29 cellular contexts compared by ENCODE assay signal in genomic region chr21:35444391-35444790, GRCh38.
"Had no signal": no experiment of that assay in that cellular context is flagged by ENCODE, and none has a peak within 500 bp of the region (broad histone marks: within the 10 kb centered on the region; RNA-seq: fewer than 3 reads in every experiment).

No MANE protein-coding gene starts in this region.

- H3K36me3 ChIP-seq: stomach, suprapubic skin, thoracic aorta, thyroid gland, tibial artery, tibial nerve, transverse colon, upper lobe of left lung, upper lobe of right lung, uterus, vagina had no signal

- H3K27ac ChIP-seq: stomach, suprapubic skin, testis, thoracic aorta, thyroid gland, tibial artery, tibial nerve, transverse colon, upper lobe of left lung, upper lobe of right lung, uterus, vagina had no signal

- ATAC-seq: stimulated activated memory B cell treated with anti-CD40 and anti-IgM and Interleukin-4, amounts not matched to agents 10 μg/mL and 1 μg/mL and 100 μg/mL, for 72 hours; stimulated activated naive B cell treated with anti-CD40 and anti-IgM and Interleukin-4, amounts not matched to agents 10 μg/mL and 1 μg/mL and 100 μg/mL, for 72 hours; stimulated activated naive CD8-positive, alpha-beta T cell treated with anti-CD3 and anti-CD28 coated beads, Interleukin-15, amount 100 ng/mL, for 72 hours; stimulated activated naive CD8-positive, alpha-beta T cell treated with anti-CD3 and anti-CD28 coated beads, Interleukin-15, Interleukin-2, amounts not matched to agents 100 U/mL and 50 U/mL, for 24 hours; upper lobe of right lung had no signal

- H3K27ac Mint-ChIP-seq: stimulated activated effector memory CD8-positive, alpha-beta T cell treated with anti-CD3 and anti-CD28 coated beads, Interleukin-12 subunit alpha, Interleukin-12 subunit beta, amount 100 ng/mL, for 72 hours; stimulated activated memory B cell treated with anti-CD40 and anti-IgM and Interleukin-4, amounts not matched to agents 10 μg/mL and 1 μg/mL and 100 μg/mL, for 72 hours; stimulated activated naive B cell treated with anti-CD40 and anti-IgM and Interleukin-4, amounts not matched to agents 10 μg/mL and 1 μg/mL and 100 μg/mL, for 72 hours; stimulated activated naive CD8-positive, alpha-beta T cell treated with anti-CD3 and anti-CD28 coated beads, Interleukin-15, amount 100 ng/mL, for 72 hours; stimulated activated naive CD8-positive, alpha-beta T cell treated with anti-CD3 and anti-CD28 coated beads, Interleukin-15, Interleukin-2, amounts not matched to agents 100 ng/mL and 50 ng/mL, for 24 hours; type B pancreatic cell had no signal

- H3K27me3 Mint-ChIP-seq: stimulated activated memory B cell treated with anti-CD40 and anti-IgM and Interleukin-4, amounts not matched to agents 10 μg/mL and 1 μg/mL and 100 μg/mL, for 72 hours; stimulated activated naive B cell treated with anti-CD40 and anti-IgM and Interleukin-4, amounts not matched to agents 10 μg/mL and 1 μg/mL and 100 μg/mL, for 72 hours; stimulated activated naive CD8-positive, alpha-beta T cell treated with anti-CD3 and anti-CD28 coated beads, Interleukin-15, amount 100 ng/mL, for 72 hours; stimulated activated naive CD8-positive, alpha-beta T cell treated with anti-CD3 and anti-CD28 coated beads, Interleukin-15, Interleukin-2, amounts not matched to agents 100 ng/mL and 50 ng/mL, for 24 hours had no signal

- H3K4me1 ChIP-seq: suprapubic skin, thyroid gland, tibial artery, upper lobe of left lung, upper lobe of right lung, uterus, vagina had no signal

- H3K4me3 ChIP-seq: stomach, suprapubic skin, testis, thoracic aorta, thyroid gland, tibial artery, tibial nerve, transverse colon, upper lobe of left lung, upper lobe of right lung, uterus, vagina had no signal

- DNase-seq: stimulated activated CD4-positive, alpha-beta T cell treated with anti-CD3 and anti-CD28 coated beads, Interleukin-2, amount 100 ng/mL, for 48 hours; stimulated activated CD4-positive, alpha-beta T cell treated with anti-CD3 and anti-CD28 coated beads, Interleukin-4, amount 100 ng/mL, for 1 hour; stimulated activated CD4-positive, alpha-beta T cell treated with anti-CD3 and anti-CD28 coated beads, Interleukin-4, amount 100 ng/mL, for 24 hours; stimulated activated CD4-positive, alpha-beta T cell treated with anti-CD3 and anti-CD28 coated beads, Interleukin-4, amount 100 ng/mL, for 4 hours; stimulated activated CD8-positive, alpha-beta memory T cell treated with anti-CD3 and anti-CD28 coated beads, Interleukin-4, amount 100 ng/mL, for 48 hours; stimulated activated naive B cell treated with anti-CD40 and anti-IgM and Interleukin-4, amounts not matched to agents 10 μg/mL and 1 μg/mL and 100 μg/mL, for 72 hours; stimulated activated naive CD4-positive, alpha-beta T cell; stimulated activated naive CD4-positive, alpha-beta T cell treated with Interleukin-2 at 50 U/mL for 16 hours; stimulated activated naive CD8-positive, alpha-beta T cell treated with anti-CD3 and anti-CD28 coated beads, Interleukin-15, amount 100 ng/mL, for 72 hours; stimulated activated naive CD8-positive, alpha-beta T cell treated with anti-CD3 and anti-CD28 coated beads, Interleukin-15, Interleukin-2, amounts not matched to agents 100 U/mL and 50 U/mL, for 24 hours; stomach; substantia nigra; testis; thyroid gland; tibial artery; transverse colon; trophoblast cell; upper lobe of left lung; upper lobe of right lung; uterus had no signal

- H3K36me3 Mint-ChIP-seq: stimulated activated effector memory CD8-positive, alpha-beta T cell treated with anti-CD3 and anti-CD28 coated beads, Interleukin-12 subunit alpha, Interleukin-12 subunit beta, amount 100 ng/mL, for 72 hours; stimulated activated memory B cell treated with anti-CD40 and anti-IgM and Interleukin-4, amounts not matched to agents 10 μg/mL and 1 μg/mL and 100 μg/mL, for 72 hours; stimulated activated naive B cell treated with anti-CD40 and anti-IgM and Interleukin-4, amounts not matched to agents 10 μg/mL and 1 μg/mL and 100 μg/mL, for 72 hours; type B pancreatic cell had no signal

- H3K4me1 Mint-ChIP-seq: stimulated activated effector memory CD8-positive, alpha-beta T cell treated with anti-CD3 and anti-CD28 coated beads, Interleukin-12 subunit alpha, Interleukin-12 subunit beta, amount 100 ng/mL, for 72 hours; stimulated activated naive CD8-positive, alpha-beta T cell treated with anti-CD3 and anti-CD28 coated beads, Interleukin-15, amount 100 ng/mL, for 72 hours had no signal

- H3K4me3 Mint-ChIP-seq: stimulated activated effector memory CD8-positive, alpha-beta T cell treated with anti-CD3 and anti-CD28 coated beads, Interleukin-12 subunit alpha, Interleukin-12 subunit beta, amount 100 ng/mL, for 72 hours; stimulated activated memory B cell treated with anti-CD40 and anti-IgM and Interleukin-4, amounts not matched to agents 10 μg/mL and 1 μg/mL and 100 μg/mL, for 72 hours; stimulated activated naive B cell treated with anti-CD40 and anti-IgM and Interleukin-4, amounts not matched to agents 10 μg/mL and 1 μg/mL and 100 μg/mL, for 72 hours; stimulated activated naive CD8-positive, alpha-beta T cell treated with anti-CD3 and anti-CD28 coated beads, Interleukin-15, amount 100 ng/mL, for 72 hours; stimulated activated naive CD8-positive, alpha-beta T cell treated with anti-CD3 and anti-CD28 coated beads, Interleukin-15, Interleukin-2, amounts not matched to agents 100 ng/mL and 50 ng/mL, for 24 hours; type B pancreatic cell had no signal

- H3K9me3 ChIP-seq: stomach, suprapubic skin, testis, thoracic aorta, thyroid gland, tibial artery, tibial nerve, transverse colon, upper lobe of left lung, upper lobe of right lung, uterus, vagina had no signal

- FAIRE-seq: urothelium cell line had no signal

- H3K27me3 ChIP-seq: stomach, suprapubic skin, testis, thyroid gland, tibial artery, tibial nerve, transverse colon, upper lobe of left lung, upper lobe of right lung, uterus, vagina had no signal

- H3K9me3 Mint-ChIP-seq: stimulated activated effector memory CD8-positive, alpha-beta T cell treated with anti-CD3 and anti-CD28 coated beads, Interleukin-12 subunit alpha, Interleukin-12 subunit beta, amount 100 ng/mL, for 72 hours; stimulated activated memory B cell treated with anti-CD40 and anti-IgM and Interleukin-4, amounts not matched to agents 10 μg/mL and 1 μg/mL and 100 μg/mL, for 72 hours; stimulated activated naive B cell treated with anti-CD40 and anti-IgM and Interleukin-4, amounts not matched to agents 10 μg/mL and 1 μg/mL and 100 μg/mL, for 72 hours; stimulated activated naive CD8-positive, alpha-beta T cell treated with anti-CD3 and anti-CD28 coated beads, Interleukin-15, amount 100 ng/mL, for 72 hours; stimulated activated naive CD8-positive, alpha-beta T cell treated with anti-CD3 and anti-CD28 coated beads, Interleukin-15, Interleukin-2, amounts not matched to agents 100 ng/mL and 50 ng/mL, for 24 hours had no signal
